Comparison of ENCODE assay signal across 21 cellular contexts in the genomic region with DNA sequence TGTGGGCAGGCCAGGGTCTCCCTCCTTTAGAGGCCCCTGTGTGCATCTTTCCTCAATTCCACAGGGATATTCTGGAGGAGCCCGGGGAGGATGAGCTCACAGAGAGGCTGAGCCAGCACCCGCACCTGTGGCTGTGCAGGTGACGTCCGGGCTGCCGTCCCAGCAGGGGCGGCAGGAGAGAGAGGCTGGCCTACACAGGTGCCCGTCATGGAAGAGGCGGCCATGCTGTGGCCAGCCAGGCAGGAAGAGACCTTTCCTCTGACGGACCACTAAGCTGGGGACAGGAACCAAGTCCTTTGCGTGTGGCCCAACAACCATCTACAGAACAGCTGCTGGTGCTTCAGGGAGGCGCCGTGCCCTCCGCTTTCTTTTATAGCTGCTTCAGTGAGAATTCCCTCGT. TPM values are rescaled to one million over a fixed set of nuclear protein-coding genes. Genes with fewer than 3 reads are reported as not detected.
DNase-seq lines count a peak whose midpoint lies in the region; ATAC-seq and TF ChIP-seq lines count a peak whose summit lies in the region.
"Had no signal": no experiment of that assay in that cellular context is flagged by ENCODE, and none has a peak within 500 bp of the region (broad histone marks: within the 10 kb centered on the region; RNA-seq: fewer than 3 reads in every experiment).

No MANE protein-coding gene starts in this region.

- H3K9me3 Mint-ChIP-seq in activated T-helper 17 cell treated with anti-CD3 and anti-CD28 coated beads, Interleukin-2, amount 50 U/mL, for 72 hours: no peaks in the 10 kb centered on the region
- H3K9me3 Mint-ChIP-seq: CD4-positive, alpha-beta memory T cell; IgD-negative memory B cell had no signal

- H3K27ac ChIP-seq in lower lobe of right lung (peak overlapping the region; percentile 56), transverse colon (peak overlapping the region; percentile 9 to 85 (median 72))
- H3K27ac ChIP-seq: BLaER1, GM23248, SJCRH30 had no signal

- in situ Hi-C loops in transverse colon (cut with MboI; ENCODE audit: low pct_ligation_motif_present in 1 of 4, low pct_unique_long_range_greater_than_20kb in 1 of 4, low sequenced_read_pairs in 3 of 4): no loop called here

- TF ChIP-seq CTCF in lower lobe of right lung (IDR thresholded peaks at IDR 0.05) (no peak), transverse colon (IDR thresholded peaks at IDR 0.05) (no peak)

- intact Hi-C loops in lower lobe of right lung (cut with DNase I) (no loop called here), transverse colon (cut with DNase I; ENCODE audit: low total_unique reads) (loop anchor here (5.0 kb wide), 2 partner anchors 76 to 181 kb away; a partner anchor contains a TSS)

- H3K4me1 Mint-ChIP-seq in activated T-helper 17 cell treated with anti-CD3 and anti-CD28 coated beads, Interleukin-2, amount 50 U/mL, for 72 hours: no peaks in the 10 kb centered on the region

- 85% methylated on average over 14 of the region's 14 CpGs; no CpG with 5 or more reads in 1 of the 2 donors for WGBS in transverse colon (ENCODE audit: low coverage in 1 of 2), 2 donors

- peak; percentile 65 for DNase-seq in H7
- DNase-seq in lower lobe of right lung: no peak
- DNase-seq in transverse colon: no peak
- DNase-seq in Ammon's horn (ENCODE audit: low spot score): no peak
- no peak for DNase-seq in activated T-cell treated with anti-CD3 and anti-CD28 coated beads, Interleukin-2, amount 50 U/mL, for 1 hour
- DNase-seq in MG63: no peak
- DNase-seq: CD4-positive, alpha-beta memory T cell; DND-41; GM23248; MV-4-11; NCI-H1105 treated with DMSO at 0.1 percent for 48 hours; NCI-H2029 treated with DMSO at 0.1 percent for 48 hours; NCI-H345; NCI-H524; NCI-H774; Peyer's patch; SJCRH30 had no signal

- peaks cover 15% of the 10 kb centered on the region for H3K36me3 Mint-ChIP-seq in activated T-helper 17 cell treated with anti-CD3 and anti-CD28 coated beads, Interleukin-2, amount 50 U/mL, for 72 hours (ENCODE audit: low read depth)

- H3K27ac Mint-ChIP-seq in activated T-helper 17 cell treated with anti-CD3 and anti-CD28 coated beads, Interleukin-2, amount 50 U/mL, for 72 hours: peak overlapping the region; percentile 28

- H3K36me3 ChIP-seq in H7 (replicated peaks; ENCODE audit: control insufficient read depth, insufficient read depth, low read length): peaks cover 15% of the 10 kb centered on the region
- peaks cover 55% of the 10 kb centered on the region for H3K36me3 ChIP-seq in lower lobe of right lung
- no peaks in the 10 kb centered on the region for H3K36me3 ChIP-seq in transverse colon
- no peaks in the 10 kb centered on the region; the same call in none of the 2 replicates for H3K36me3 ChIP-seq in MG63
- H3K36me3 ChIP-seq: SJCRH30 had no signal

- H3K4me3 ChIP-seq in H7 (ENCODE audit: insufficient read depth, low read depth, low read length) (no peak overlapping the region), lower lobe of right lung (no peak overlapping the region), transverse colon (no peak overlapping the region), MG63 (no peak overlapping the region)
- H3K4me3 ChIP-seq: BLaER1, GM12878, GM23248, Peyer's patch, SJCRH30 had no signal

- H3K27me3 Mint-ChIP-seq in activated T-helper 17 cell treated with anti-CD3 and anti-CD28 coated beads, Interleukin-2, amount 50 U/mL, for 72 hours: no peaks in the 10 kb centered on the region
- H3K27me3 Mint-ChIP-seq: CD4-positive, alpha-beta memory T cell; IgD-negative memory B cell had no signal

- no peak for ATAC-seq in activated T-helper 17 cell treated with anti-CD3 and anti-CD28 coated beads, Interleukin-2, amount 50 U/mL, for 72 hours (replicated peaks)
- ATAC-seq in lower lobe of right lung: no peak

- H3K9me3 ChIP-seq in lower lobe of right lung (no peaks in the 10 kb centered on the region), transverse colon (no peaks in the 10 kb centered on the region), MG63 (no peaks in the 10 kb centered on the region)
- H3K9me3 ChIP-seq: BLaER1, Peyer's patch, SJCRH30 had no signal

- H3K27me3 ChIP-seq in H7 (ENCODE audit: control insufficient read depth, insufficient read depth, low read length) (no peaks in the 10 kb centered on the region), lower lobe of right lung (ENCODE audit: low read depth) (no peaks in the 10 kb centered on the region), transverse colon (no peaks in the 10 kb centered on the region), MG63 (no peaks in the 10 kb centered on the region)
- H3K27me3 ChIP-seq: BLaER1, Peyer's patch, SJCRH30 had no signal

- TF ChIP-seq EP300 in transverse colon (IDR thresholded peaks at IDR 0.05; ENCODE audit: low read depth): no peak

- TF ChIP-seq POLR2A in transverse colon (IDR thresholded peaks at IDR 0.05): no peak

- no peak overlapping the region for H3K4me3 Mint-ChIP-seq in activated T-helper 17 cell treated with anti-CD3 and anti-CD28 coated beads, Interleukin-2, amount 50 U/mL, for 72 hours
- H3K4me3 Mint-ChIP-seq: CD4-positive, alpha-beta memory T cell; IgD-negative memory B cell had no signal

- H3K4me1 ChIP-seq in lower lobe of right lung (no peaks in the 10 kb centered on the region), transverse colon (peaks cover 0 to 14% (median 4%) of the 10 kb centered on the region in 4 donors)
- H3K4me1 ChIP-seq: Peyer's patch had no signal

RNA-seq across cellular contexts. Expression of a gene that starts 39.1 kb away (rescaled TPM):
- total RNA-seq in H7 (2014; rRNA removed; shearing (Covaris generic)): 11.8 and 13.2 TPM in 2 replicates
- 10 to 100 TPM; 12.8 to 15.9 TPM for total RNA-seq in activated T-helper 17 cell treated with anti-CD3 and anti-CD28 coated beads, Interleukin-2, amount 50 U/mL, for 72 hours
- total RNA-seq in lower lobe of right lung (18.2 TPM), transverse colon (10 to 100 TPM; 16.8 to 25.4 (median 20.7) TPM)
- 2.4 and 5.4 TPM in 2 replicates for total RNA-seq in MG63 (2014; rRNA removed; shearing (Covaris generic); ENCODE audit: low replicate concordance)
